In the genomic region with DNA sequence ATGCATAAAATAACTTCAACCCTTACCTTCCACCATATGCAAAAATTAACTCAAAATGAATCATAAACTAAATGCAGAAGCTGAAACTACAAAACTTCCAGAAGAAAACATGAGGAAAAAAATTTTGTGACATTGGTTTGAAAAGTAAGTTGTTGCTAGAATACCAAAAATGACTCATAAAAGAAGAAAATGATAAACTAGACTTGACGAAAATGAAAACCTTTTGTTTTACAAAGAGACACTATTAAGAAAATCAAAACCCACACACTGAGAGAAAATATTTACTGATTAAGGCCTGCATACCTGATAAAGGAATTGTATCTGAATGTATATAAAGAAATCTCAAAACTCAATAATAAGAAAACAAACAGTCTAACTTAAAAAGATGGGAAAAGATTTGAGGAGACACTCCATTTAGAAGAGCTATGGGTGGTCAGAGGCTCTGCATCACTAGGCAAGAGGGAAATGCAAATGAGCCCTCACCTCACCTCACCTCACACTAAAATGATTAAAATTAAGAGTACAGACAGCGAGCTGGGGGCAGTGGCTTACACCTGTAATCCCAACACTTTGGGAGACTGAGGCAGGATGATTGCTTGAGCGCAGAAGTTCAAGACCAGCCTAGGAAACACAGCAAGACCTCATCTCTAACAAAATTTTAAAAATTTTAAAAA, we compare ENCODE assay signal across 17 cellular contexts.
A peak's percentile ranks its signal among the peaks of the same experiment; 100 is the strongest.
DNase-seq lines count a peak whose midpoint lies in the region; ATAC-seq, FAIRE-seq and TF ChIP-seq lines count a peak whose summit lies in the region.
"Had no signal": no experiment of that assay in that cellular context is flagged by ENCODE, and none has a peak within 500 bp of the region (broad histone marks: within the 10 kb centered on the region; RNA-seq: fewer than 3 reads in every experiment).

No MANE protein-coding gene starts in this region.

- no peaks in the 10 kb centered on the region for H3K27me3 Mint-ChIP-seq in mesothelial cell of epicardium (ENCODE audit: low read depth)

- no peaks in the 10 kb centered on the region for H3K4me1 Mint-ChIP-seq in mesothelial cell of epicardium
- H3K4me1 Mint-ChIP-seq: CD14-positive monocyte had no signal

- no peak for DNase-seq in GM18507 (ENCODE audit: extremely low spot score, insufficient read length, low read depth)
- DNase-seq in stimulated activated CD4-positive, alpha-beta T cell treated with anti-CD3 and anti-CD28 coated beads, Interleukin-2, amount 100 ng/mL, for 24 hours, result no peak
- DNase-seq in epidermal melanocyte (ENCODE audit: insufficient read length, low spot score), result no peak
- DNase-seq in mesothelial cell of epicardium (ENCODE audit: low spot score in 2 of 2, unreplicated experiment in 2 of 2), result no peak
- DNase-seq: 8988T; CD4-positive, alpha-beta memory T cell; DMS79 treated with DMSO at 0.1 percent for 48 hours; GM23248; IMR-90 had no signal

- peak; percentile 52 for FAIRE-seq in GM18507 (lab: Jason Lieb, UNC)
- FAIRE-seq: GM12891, HTR-8/SVneo, K562 had no signal

- ATAC-seq in GM19467 (IDR thresholded peaks at IDR 0.05; ENCODE audit: unreplicated experiment) (peak; percentile 58), HG02623 (IDR thresholded peaks at IDR 0.05; ENCODE audit: unreplicated experiment) (peak; percentile 55), HG03432 (IDR thresholded peaks at IDR 0.05; ENCODE audit: unreplicated experiment) (peak; percentile 67), HG03095 (IDR thresholded peaks at IDR 0.05; ENCODE audit: unreplicated experiment) (no peak)
- ATAC-seq: K562 had no signal

- no peak for TF ChIP-seq CTCF in mesothelial cell of epicardium (IDR thresholded peaks at IDR 0.05; ENCODE audit: unreplicated experiment)

- H3K27ac Mint-ChIP-seq in mesothelial cell of epicardium, result no peak overlapping the region
- H3K27ac Mint-ChIP-seq: CD14-positive monocyte; CD4-positive, alpha-beta memory T cell had no signal

- H3K36me3 Mint-ChIP-seq in mesothelial cell of epicardium, result no peaks in the 10 kb centered on the region
- H3K36me3 Mint-ChIP-seq: CD14-positive monocyte had no signal

- H3K4me3 Mint-ChIP-seq in mesothelial cell of epicardium, result no peak overlapping the region
- H3K4me3 Mint-ChIP-seq: CD14-positive monocyte; CD4-positive, alpha-beta memory T cell had no signal

- peaks cover 43% of the 10 kb centered on the region for H3K9me3 Mint-ChIP-seq in mesothelial cell of epicardium
